In genomic region chr1:184021666-184022198, GRCh38 we compare ENCODE assay signal across 19 cellular contexts. TPM values are rescaled to one million over a fixed set of nuclear protein-coding genes. Genes with fewer than 3 reads are reported as not detected.
DNase-seq lines count a peak whose midpoint lies in the region; TF ChIP-seq lines count a peak whose summit lies in the region.
"Had no signal": no experiment of that assay in that cellular context is flagged by ENCODE, and none has a peak within 500 bp of the region (broad histone marks: within the 10 kb centered on the region; RNA-seq: fewer than 3 reads in every experiment).

No MANE protein-coding gene starts in this region.

- no peaks in the 10 kb centered on the region for H3K36me3 Mint-ChIP-seq in mesothelial cell of epicardium
- H3K36me3 Mint-ChIP-seq: activated naive CD8-positive, alpha-beta T cell treated with anti-CD3 and anti-CD28 coated beads, Interleukin-2, amount 10 ng/mL, durations not matched to agents 7 days and 5 days; CD8-positive, alpha-beta T cell had no signal

- H3K4me1 Mint-ChIP-seq in mesothelial cell of epicardium: peaks cover 86% of the 10 kb centered on the region
- H3K4me1 Mint-ChIP-seq: activated CD4-positive, alpha-beta T cell treated with anti-CD3 and anti-CD28 coated beads, Interleukin-2, amount 10 ng/mL, durations not matched to agents 7 days and 5 days; activated naive CD8-positive, alpha-beta T cell treated with anti-CD3 and anti-CD28 coated beads, Interleukin-2, amount 10 ng/mL, durations not matched to agents 7 days and 5 days had no signal

- H3K27ac Mint-ChIP-seq in mesothelial cell of epicardium: peak overlapping the region; percentile 73
- H3K27ac Mint-ChIP-seq: activated CD4-positive, alpha-beta T cell treated with anti-CD3 and anti-CD28 coated beads, Interleukin-2, amount 10 ng/mL, durations not matched to agents 7 days and 5 days; activated naive CD8-positive, alpha-beta T cell treated with anti-CD3 and anti-CD28 coated beads, Interleukin-2, amount 10 ng/mL, durations not matched to agents 7 days and 5 days; CD8-positive, alpha-beta T cell; progenitor cell of endocrine pancreas had no signal

- no peaks in the 10 kb centered on the region for H3K9me3 Mint-ChIP-seq in mesothelial cell of epicardium
- H3K9me3 Mint-ChIP-seq: activated CD4-positive, alpha-beta T cell treated with anti-CD3 and anti-CD28 coated beads, Interleukin-2, amount 10 ng/mL, durations not matched to agents 7 days and 5 days; activated naive CD8-positive, alpha-beta T cell treated with anti-CD3 and anti-CD28 coated beads, Interleukin-2, amount 10 ng/mL, durations not matched to agents 7 days and 5 days; activated T-cell treated with anti-CD3 and anti-CD28 coated beads, Interleukin-2, amount 50 U/mL, for 4 hours; CD8-positive, alpha-beta T cell had no signal

- no peak overlapping the region for H3K4me3 Mint-ChIP-seq in mesothelial cell of epicardium
- H3K4me3 Mint-ChIP-seq: activated CD4-positive, alpha-beta T cell treated with anti-CD3 and anti-CD28 coated beads, Interleukin-2, amount 10 ng/mL, durations not matched to agents 7 days and 5 days; activated naive CD8-positive, alpha-beta T cell treated with anti-CD3 and anti-CD28 coated beads, Interleukin-2, amount 10 ng/mL, durations not matched to agents 7 days and 5 days; activated T-cell treated with anti-CD3 and anti-CD28 coated beads, Interleukin-2, amount 50 U/mL, for 4 hours; CD8-positive, alpha-beta T cell had no signal

- no peak for TF ChIP-seq CTCF in mesothelial cell of epicardium (IDR thresholded peaks at IDR 0.05; ENCODE audit: unreplicated experiment)

- H3K27me3 Mint-ChIP-seq in mesothelial cell of epicardium (ENCODE audit: low read depth): no peaks in the 10 kb centered on the region

- DNase-seq in NCI-H748 (lab: John Stamatoyannopoulos, UW; ENCODE audit: unreplicated experiment) (peak; percentile 9), NCI-H748 treated with DMSO at 0.1 percent for 48 hours (lab: John Stamatoyannopoulos, UW) (no peak), mesothelial cell of epicardium (ENCODE audit: low spot score in 2 of 2, unreplicated experiment in 2 of 2) (no peak), NOMO-1 (lab: John Stamatoyannopoulos, UW; ENCODE audit: unreplicated experiment in 2 of 2) (no peak), inferior parietal cortex (ENCODE audit: extremely low spot score) (no peak)
- DNase-seq in stimulated activated CD4-positive, alpha-beta T cell treated with anti-CD3 and anti-CD28 coated beads, Interleukin-4, amount 100 ng/mL, for 24 hours: no peak
- DNase-seq: activated CD4-positive, alpha-beta T cell treated with anti-CD3 and anti-CD28 coated beads, Interleukin-2, amount 10 ng/mL, durations not matched to agents 7 days and 5 days; activated naive CD8-positive, alpha-beta T cell treated with anti-CD3 and anti-CD28 coated beads, Interleukin-2, amount 10 ng/mL, durations not matched to agents 7 days and 5 days; activated T-cell treated with anti-CD3 and anti-CD28 coated beads, Interleukin-2, amount 50 U/mL, for 4 hours; CD8-positive, alpha-beta T cell; GDM1; NCI-H1694; SHP77; testis had no signal

- H3K27ac ChIP-seq in cingulate gyrus (ENCODE audit: low read depth, low read length) (peak overlapping the region; percentile 2), temporal lobe (ENCODE audit: low read depth, low read length) (peak overlapping the region; percentile 67)
- H3K27ac ChIP-seq: HL-60, KMS-11, testis had no signal

RNA-seq across cellular contexts. Expression of gene COLGALT2, which starts 15.8 kb away (rescaled TPM):
- total RNA-seq in mesothelial cell of epicardium (3.7 to 3.8 TPM (median 3.8 TPM) in 3 replicates), temporal lobe (16.7 TPM)

RNA-seq across cellular contexts. Expression of gene TSEN15, which starts 29.8 kb away (rescaled TPM):
- total RNA-seq in mesothelial cell of epicardium (28.7 to 32.8 TPM (median 31.4 TPM) in 3 replicates), temporal lobe (21.1 TPM)
